In the genomic region with DNA sequence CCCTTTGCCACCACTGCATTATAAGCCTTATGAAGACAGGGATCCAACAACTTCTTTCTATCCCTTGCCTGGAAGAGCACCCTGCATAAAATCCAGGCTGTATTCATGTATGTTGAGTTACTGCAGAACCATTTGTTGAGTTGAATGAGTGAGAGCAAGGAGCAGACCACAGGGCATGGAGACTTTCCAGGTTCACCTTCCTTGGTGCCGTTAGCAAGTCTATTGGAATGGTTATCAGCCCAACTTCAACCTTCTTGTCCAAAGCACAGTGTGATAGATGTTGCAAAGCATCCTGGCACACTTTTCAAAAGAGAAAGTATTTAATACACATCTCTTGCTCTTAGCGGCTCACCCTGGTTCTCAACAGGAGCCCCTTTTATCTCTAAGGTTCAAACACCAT, we compare ENCODE assay signal across 10 cellular contexts.
"Had no signal": no experiment of that assay in that cellular context is flagged by ENCODE, and none has a peak within 500 bp of the region (broad histone marks: within the 10 kb centered on the region; RNA-seq: fewer than 3 reads in every experiment).

No MANE protein-coding gene starts in this region.

- H3K27ac ChIP-seq: GM23248 had no signal

- H3K4me3 Mint-ChIP-seq: GM23338, H9, HFFc6 had no signal

- H3K9ac ChIP-seq: GM23248 had no signal

- H3K36me3 ChIP-seq: HAP-1 had no signal

- FAIRE-seq: H1, H54 had no signal

- DNase-seq: GM23248, GOT3, H7, H9, HCEC 1CT, HFFc6 had no signal

- H3K4me3 ChIP-seq: GM23248, GM23338, HAP-1 had no signal

- H3K9me3 Mint-ChIP-seq: GM23338, H9, HFFc6 had no signal

- H3K4me2 ChIP-seq: GM23338 had no signal

- H3K9me3 ChIP-seq: HAP-1 had no signal

- H2AFZ ChIP-seq: GM23248 had no signal

- H3K27ac Mint-ChIP-seq: GM23338, H9, HFFc6 had no signal

- H3K4me1 ChIP-seq: HAP-1 had no signal
